Comparison of ENCODE assay signal across 8 cellular contexts in genomic region chr12:219891-220352, GRCh38. TPM values are rescaled to one million over a fixed set of nuclear protein-coding genes. Genes with fewer than 3 reads are reported as not detected.
A peak's percentile ranks its signal among the peaks of the same experiment; 100 is the strongest.
DNase-seq lines count a peak whose midpoint lies in the region; ATAC-seq and TF ChIP-seq lines count a peak whose summit lies in the region.

No MANE protein-coding gene starts in this region.

- 35% methylated on average over 5 of the region's 17 CpGs; no CpG with 5 or more reads in 1 of the 2 experiments for WGBS in IMR-90 (ENCODE audit: extremely low coverage in 2 of 2, insufficient read length in 1 of 2), 2 experiments
- WGBS in right cardiac atrium: 36% methylated on average over 17 of the region's 17 CpGs

- H3K4ac ChIP-seq in IMR-90 (ENCODE audit: low read depth, low read length): no peak overlapping the region

- no peak overlapping the region for H3K14ac ChIP-seq in IMR-90 (replicated peaks; ENCODE audit: low read depth, low read length)

- no TSS peak for BruUV-seq in IMR-90 (replicated peaks; lab: Mats Ljungman, UMichigan)

- intact Hi-C loops in IMR-90 (cut with micrococcal nuclease) (no loop called here), right cardiac atrium (cut with DNase I) (no loop called here)
- intact Hi-C loops in activated naive CD4-positive, alpha-beta T cell treated with anti-CD3 and anti-CD28 coated beads for 36 hours (cut with micrococcal nuclease): no loop called here

- no peaks in the 10 kb centered on the region for H4K20me1 ChIP-seq in IMR-90 (ENCODE audit: insufficient read depth, low read length)

- no peak overlapping the region for H4K8ac ChIP-seq in IMR-90 (ENCODE audit: low read depth in 2 of 2, low read length in 2 of 2)

- no peaks in the 10 kb centered on the region for H3K36me3 Mint-ChIP-seq in activated naive CD4-positive, alpha-beta T cell treated with anti-CD3 and anti-CD28 coated beads for 36 hours (ENCODE audit: low read depth)

- H3K4me2 ChIP-seq in IMR-90 (ENCODE audit: low read depth, low read length): no peak overlapping the region

- H2BK15ac ChIP-seq in IMR-90 (ENCODE audit: low read depth, low read length): no peak overlapping the region

- no peak overlapping the region for H3K4me3 ChIP-seq in IMR-90 (ENCODE audit: insufficient read depth, low read depth, low read length)
- H3K4me3 ChIP-seq in Peyer's patch: no peak overlapping the region
- no peak overlapping the region for H3K4me3 ChIP-seq in right cardiac atrium (ENCODE audit: low read length)

- no peaks in the 10 kb centered on the region for H3K79me1 ChIP-seq in IMR-90 (ENCODE audit: low read depth in 1 of 2, low read length in 2 of 2)

- POLR2A ChIA-PET in IMR-90 (lab: Charles Lee; ENCODE audit: unreplicated experiment): no interaction called here

- peak; percentile 74 for DNase-seq in 8988T
- peak; percentile 35 for DNase-seq in IMR-90
- peak in 2 of 3 donors; percentile 76 to 80 for DNase-seq in Peyer's patch
- DNase-seq in activated naive CD4-positive, alpha-beta T cell treated with anti-CD3 and anti-CD28 coated beads for 36 hours: peak; percentile 87
- DNase-seq in right cardiac atrium: peak; percentile 52 to 89 (median 85)
- peak; percentile 50 for DNase-seq in renal cortical epithelial cell (ENCODE audit: low read depth)

- TF ChIP-seq RAD21 in IMR-90 (IDR thresholded peaks at IDR 0.05; ENCODE audit: low read length): peak; percentile 70

- H3K27ac ChIP-seq in IMR-90 (ENCODE audit: insufficient read depth, low read length) (no peak overlapping the region), Peyer's patch (no peak overlapping the region), right cardiac atrium (ENCODE audit: low read length) (no peak overlapping the region)

- no peak overlapping the region for H4K5ac ChIP-seq in IMR-90 (ENCODE audit: low read depth, low read length)

- CTCF ChIA-PET in IMR-90 (lab: Yijun Ruan, JAX): interaction anchor here (0.9 to 1.1 kb wide), 2 partner anchors 13 to 22 kb away, joined by 3 to 4 read pairs; no protein-coding TSS in a partner anchor
- CTCF ChIA-PET in activated naive CD4-positive, alpha-beta T cell treated with anti-CD3 and anti-CD28 coated beads for 36 hours (lab: Charles Lee): interaction anchor here (0.6 to 1.6 kb wide), 9 partner anchors 11 to 182 kb away, joined by 3 to 8 read pairs (median 4); no protein-coding TSS in a partner anchor

- dilution Hi-C loops in IMR-90 (cut with HindIII; ENCODE audit: low sequenced_read_pairs, unreplicated experiment): no loop called here

- no peak overlapping the region for H2BK120ac ChIP-seq in IMR-90 (ENCODE audit: low read depth, low read length)

- no peak overlapping the region for H3K4me3 Mint-ChIP-seq in activated naive CD4-positive, alpha-beta T cell treated with anti-CD3 and anti-CD28 coated beads for 36 hours

- H2BK20ac ChIP-seq in IMR-90 (ENCODE audit: low read depth, low read length): no peak overlapping the region

- peak; percentile 98 for ATAC-seq in IMR-90 (ENCODE audit: low read depth)
- peak; percentile 56 to 67 for ATAC-seq in right cardiac atrium
- ATAC-seq in HG03139 (IDR thresholded peaks at IDR 0.05; ENCODE audit: unreplicated experiment): no peak

- no peak overlapping the region for H3K23ac ChIP-seq in IMR-90 (ENCODE audit: low read depth, low read length)

- peak overlapping the region; percentile 4 for H2AFZ ChIP-seq in IMR-90 (replicated peaks; ENCODE audit: low read length, poor library complexity)

- H3K4me1 Mint-ChIP-seq in activated naive CD4-positive, alpha-beta T cell treated with anti-CD3 and anti-CD28 coated beads for 36 hours (ENCODE audit: low read depth): no peaks in the 10 kb centered on the region

- no peak overlapping the region for H3K56ac ChIP-seq in IMR-90 (ENCODE audit: extremely low read depth, insufficient read depth, low read length)

- H3K9me3 ChIP-seq in IMR-90 (ENCODE audit: control insufficient read depth, insufficient read depth, low read length) (no peaks in the 10 kb centered on the region), Peyer's patch (no peaks in the 10 kb centered on the region), right cardiac atrium (ENCODE audit: control insufficient read depth, low read length) (no peaks in the 10 kb centered on the region)

- no peaks in the 10 kb centered on the region for H3K9me1 ChIP-seq in IMR-90 (ENCODE audit: insufficient read depth, low read length)

- peaks cover 3% of the 10 kb centered on the region for H3K27me3 Mint-ChIP-seq in activated naive CD4-positive, alpha-beta T cell treated with anti-CD3 and anti-CD28 coated beads for 36 hours (ENCODE audit: low read depth)

- TF ChIP-seq POLR2A in IMR-90 (IDR thresholded peaks at IDR 0.05; ENCODE audit: low read depth, low read length): no peak
- no peak for TF ChIP-seq POLR2A in Peyer's patch (IDR thresholded peaks at IDR 0.05)

- H4K91ac ChIP-seq in IMR-90 (ENCODE audit: insufficient read depth, low read depth, low read length): no peak overlapping the region

- in situ Hi-C loops in IMR-90 (cut with MboI; ENCODE audit: low sequenced_read_pairs): no loop called here

- peaks cover 58% of the 10 kb centered on the region for H3K27me3 ChIP-seq in IMR-90 (ENCODE audit: control insufficient read depth, insufficient read depth, low read length)
- H3K27me3 ChIP-seq in Peyer's patch: no peaks in the 10 kb centered on the region
- no peaks in the 10 kb centered on the region for H3K27me3 ChIP-seq in right cardiac atrium (ENCODE audit: control insufficient read depth, insufficient read depth)

- no peak overlapping the region for H3K9ac ChIP-seq in IMR-90 (ENCODE audit: low read depth, low read length)

- H3K36me3 ChIP-seq in IMR-90 (ENCODE audit: control insufficient read depth, insufficient read depth, low read length) (no peaks in the 10 kb centered on the region), Peyer's patch (no peaks in the 10 kb centered on the region)

- H3K4me1 ChIP-seq in IMR-90 (ENCODE audit: control insufficient read depth, insufficient read depth, low read length): no peaks in the 10 kb centered on the region
- no peaks in the 10 kb centered on the region for H3K4me1 ChIP-seq in Peyer's patch
- no peaks in the 10 kb centered on the region for H3K4me1 ChIP-seq in right cardiac atrium (ENCODE audit: control insufficient read depth, insufficient read depth, low read length)

- no peak overlapping the region for H3K27ac Mint-ChIP-seq in activated naive CD4-positive, alpha-beta T cell treated with anti-CD3 and anti-CD28 coated beads for 36 hours

- H2AK5ac ChIP-seq in IMR-90 (ENCODE audit: low read depth, low read length): no peak overlapping the region

- H2AK9ac ChIP-seq in IMR-90 (replicated peaks; ENCODE audit: low read depth, low read length, poor library complexity): no peak overlapping the region

- H2BK5ac ChIP-seq in IMR-90 (ENCODE audit: low read depth, low read length, poor library complexity, severe bottlenecking): no peak overlapping the region

- no peaks in the 10 kb centered on the region for H3K9me3 Mint-ChIP-seq in activated naive CD4-positive, alpha-beta T cell treated with anti-CD3 and anti-CD28 coated beads for 36 hours

- TF ChIP-seq CTCF in GM12874 (IDR thresholded peaks at IDR 0.05; ENCODE audit: insufficient read depth, low read depth, low read length) (peak; percentile 81), IMR-90 (conservative IDR thresholded peaks at IDR 0.05; ENCODE audit: low read depth, low read length) (peak; percentile 76), Peyer's patch (IDR thresholded peaks at IDR 0.05) (peak in 4 of 6 experiments; percentile 55 to 85 (median 76))

- no peak overlapping the region for H3K18ac ChIP-seq in IMR-90 (ENCODE audit: low read depth, low read length)

TF ChIP-seq in IMR-90, 13 proteins besides CTCF, POLR2A, EP300 and RAD21:
- TF ChIP-seq RCOR1 (IDR thresholded peaks at IDR 0.05; ENCODE audit: insufficient replicate concordance, low read length): no peak
- TF ChIP-seq RFX5 (IDR thresholded peaks at IDR 0.05; ENCODE audit: low read depth, low read length): no peak
- TF ChIP-seq MAFK (IDR thresholded peaks at IDR 0.05; ENCODE audit: low read depth, low read length): no peak
- peak; percentile 74 for TF ChIP-seq SMC3 (IDR thresholded peaks at IDR 0.05; ENCODE audit: low read depth, low read length)
- peak; percentile 26; the same call in 1 of the 2 replicates for TF ChIP-seq MAZ (IDR thresholded peaks at IDR 0.05; ENCODE audit: borderline replicate concordance, low read depth, low read length)

RNA-seq across cellular contexts. Expression of gene SLC6A12, which starts 6.0 kb away (rescaled TPM):
- total RNA-seq in IMR-90 (2012; rRNA removed) (not detected in 2 replicates), Peyer's patch (1 to 10 TPM in 2 of 4 donors, not detected in 2; 1.7 to 7.9 TPM), right cardiac atrium (1 to 10 TPM in 3 of 4 donors, under 1 TPM in 1; 0.89 to 2.9 (median 1.3) TPM), renal cortical epithelial cell (1.9 and 4.8 TPM in 2 replicates)
- polyA plus RNA-seq in IMR-90 (2012; rRNA removed) (not detected in 2 replicates), right cardiac atrium (0.20 TPM)
- polyA plus RNA-seq in IMR-90 (2012; cell fraction: cytosol; rRNA removed): 0.01 TPM in 1 of 2 replicates, not detected in the other
- polyA plus RNA-seq in IMR-90 (2012; cell fraction: nucleus; rRNA removed; ENCODE audit: low replicate concordance): 0.10 TPM in 1 of 2 replicates, not detected in the other
- total RNA-seq in activated naive CD4-positive, alpha-beta T cell treated with anti-CD3 and anti-CD28 coated beads for 36 hours: under 1 TPM in 1 of 2 experiments, not detected in 1; 0.21 TPM

RNA-seq across cellular contexts. Expression of gene SLC6A13, which starts 42.7 kb away (rescaled TPM):
- total RNA-seq in IMR-90 (2012; rRNA removed): under 0.01 and 0.28 TPM in 2 replicates
- 0.10 TPM in 1 of 2 replicates, not detected in the other for polyA plus RNA-seq in IMR-90 (2012; rRNA removed)
- polyA plus RNA-seq in IMR-90 (2012; cell fraction: cytosol; rRNA removed): 0.05 TPM in 1 of 2 replicates, not detected in the other
- polyA plus RNA-seq in IMR-90 (2012; cell fraction: nucleus; rRNA removed; ENCODE audit: low replicate concordance): 0.45 and 1.1 TPM in 2 replicates
- 1 to 10 TPM in 2 of 4 donors, under 1 TPM in 1, not detected in 1; 0.80 to 4.9 (median 1.7) TPM for total RNA-seq in Peyer's patch
- total RNA-seq in activated naive CD4-positive, alpha-beta T cell treated with anti-CD3 and anti-CD28 coated beads for 36 hours: not detected
- total RNA-seq in right cardiac atrium: 1 to 10 TPM; 2.6 to 5.8 (median 3.6) TPM
- polyA plus RNA-seq in right cardiac atrium: 2.1 TPM
- total RNA-seq in renal cortical epithelial cell: 1.0 and 2.9 TPM in 2 replicates

Comparison
In these comparisons a context has a peak if more than half of its experiments do, and no peak if none do; other contexts are left out.
1. DNase-seq: peak in every context shown above with its lines; median percentile 87 in activated naive CD4-positive, alpha-beta T cell treated with anti-CD3 and anti-CD28 coated beads for 36 hours; 85 in right cardiac atrium; 78 in Peyer's patch; 74 in 8988T; 50 in renal cortical epithelial cell; 35 in IMR-90.